23 cellular contexts compared by ENCODE assay signal in genomic region chr15:66224946-66225345, GRCh38. TPM values are rescaled to one million over a fixed set of nuclear protein-coding genes. Genes with fewer than 3 reads are reported as not detected.
DNase-seq lines count a peak whose midpoint lies in the region; TF ChIP-seq lines count a peak whose summit lies in the region.
"Had no signal": no experiment of that assay in that cellular context is flagged by ENCODE, and none has a peak within 500 bp of the region (broad histone marks: within the 10 kb centered on the region; RNA-seq: fewer than 3 reads in every experiment).

No MANE protein-coding gene starts in this region.

- no peak for TF ChIP-seq EP300 in sigmoid colon (IDR thresholded peaks at IDR 0.05)

- H3K27ac ChIP-seq in sigmoid colon, result no peak overlapping the region
- H3K27ac ChIP-seq in ascending aorta, result no peak overlapping the region
- H3K27ac ChIP-seq: 22Rv1, tibial nerve, VCaP had no signal

- H3K27me3 ChIP-seq in sigmoid colon, result peaks cover 0 to 12% (median 0%) of the 10 kb centered on the region in 3 donors
- no peaks in the 10 kb centered on the region for H3K27me3 ChIP-seq in ascending aorta
- H3K27me3 ChIP-seq: tibial nerve had no signal

- H3K36me3 ChIP-seq in sigmoid colon (no peaks in the 10 kb centered on the region), ascending aorta (no peaks in the 10 kb centered on the region)
- H3K36me3 ChIP-seq: tibial nerve had no signal

- no peak for TF ChIP-seq CTCF in sigmoid colon (IDR thresholded peaks at IDR 0.05)
- no peak for TF ChIP-seq CTCF in ascending aorta (IDR thresholded peaks at IDR 0.05)

- H3K9me3 ChIP-seq in sigmoid colon (no peaks in the 10 kb centered on the region), ascending aorta (no peaks in the 10 kb centered on the region)
- H3K9me3 ChIP-seq: SK-N-SH had no signal

- 86 to 91% methylated on average over 6 of the region's 6 CpGs for WGBS in sigmoid colon, 2 donors

- peak; percentile 54 for DNase-seq in DMS53 (lab: John Stamatoyannopoulos, UW)
- no peak for DNase-seq in DMS53 treated with DMSO at 0.1 percent for 48 hours (lab: John Stamatoyannopoulos, UW; ENCODE audit: unreplicated experiment)
- DNase-seq in NCI-H187 treated with DMSO at 0.1 percent for 48 hours (lab: John Stamatoyannopoulos, UW), result peak; percentile 47
- peak; percentile 60 for DNase-seq in NCI-H774 (lab: John Stamatoyannopoulos, UW)
- DNase-seq in posterior vena cava (ENCODE audit: low spot score), result peak; percentile 56
- no peak for DNase-seq in sigmoid colon
- no peak for DNase-seq in ascending aorta (ENCODE audit: low spot score in 2 of 2)
- DNase-seq in EL, result no peak
- DNase-seq: activated CD4-positive, alpha-beta T cell treated with anti-CD3 and anti-CD28 coated beads, Interleukin-2, amount 10 ng/mL, durations not matched to agents 24 days and 14 days; activated naive CD8-positive, alpha-beta T cell treated with anti-CD3 and anti-CD28 coated beads for 36 hours; CD4-positive, alpha-beta memory T cell; effector CD8-positive, alpha-beta T cell; Kasumi-1; NCI-H1048; NCI-H2171 treated with DMSO at 0.1 percent for 48 hours; nucleus accumbens; retina; SK-N-SH had no signal

- intact Hi-C loops in posterior vena cava (cut with DNase I), result no loop called here
- intact Hi-C loops in sigmoid colon (cut with DNase I), result no loop called here
- intact Hi-C loops in ascending aorta (cut with DNase I), result no loop called here

- H3K4me3 ChIP-seq in sigmoid colon (no peak overlapping the region), ascending aorta (no peak overlapping the region)
- H3K4me3 ChIP-seq: tibial nerve had no signal

- H3K4me1 ChIP-seq in sigmoid colon (no peaks in the 10 kb centered on the region), ascending aorta (no peaks in the 10 kb centered on the region)
- H3K4me1 ChIP-seq: tibial nerve had no signal

- TF ChIP-seq POLR2A in sigmoid colon (IDR thresholded peaks at IDR 0.05), result no peak

RNA-seq across cellular contexts. Expression of gene MEGF11, which starts 28.6 kb away (rescaled TPM):
- under 1 TPM in 1 of 2 donors, not detected in 1; 0.05 TPM for total RNA-seq in posterior vena cava
- total RNA-seq in sigmoid colon, result not detected
- polyA plus RNA-seq in sigmoid colon, result under 1 TPM in 1 of 3 donors, not detected in 2; 0.04 TPM
- not detected for total RNA-seq in ascending aorta
- total RNA-seq: activated CD4-positive, alpha-beta T cell treated with anti-CD3 and anti-CD28 coated beads, Interleukin-2, amount 10 ng/mL, durations not matched to agents 24 days and 14 days; activated naive CD8-positive, alpha-beta T cell treated with anti-CD3 and anti-CD28 coated beads for 36 hours; CD4-positive, alpha-beta memory T cell; myocyte had no signal
- polyA plus RNA-seq: esophagus, SK-N-SH had no signal

Comparison
In these comparisons a context has a peak if more than half of its experiments do, and no peak if none do; other contexts are left out.
1. DNase-seq: peak in DMS53 (single experiment), NCI-H187 treated with DMSO at 0.1 percent for 48 hours (single experiment), NCI-H774 (single experiment) and posterior vena cava (single experiment); none in DMS53 treated with DMSO at 0.1 percent for 48 hours (single experiment), sigmoid colon (single experiment), ascending aorta (0 of 2) and EL (single experiment).